ENCODE assay signal across 9 cellular contexts in the genomic region with DNA sequence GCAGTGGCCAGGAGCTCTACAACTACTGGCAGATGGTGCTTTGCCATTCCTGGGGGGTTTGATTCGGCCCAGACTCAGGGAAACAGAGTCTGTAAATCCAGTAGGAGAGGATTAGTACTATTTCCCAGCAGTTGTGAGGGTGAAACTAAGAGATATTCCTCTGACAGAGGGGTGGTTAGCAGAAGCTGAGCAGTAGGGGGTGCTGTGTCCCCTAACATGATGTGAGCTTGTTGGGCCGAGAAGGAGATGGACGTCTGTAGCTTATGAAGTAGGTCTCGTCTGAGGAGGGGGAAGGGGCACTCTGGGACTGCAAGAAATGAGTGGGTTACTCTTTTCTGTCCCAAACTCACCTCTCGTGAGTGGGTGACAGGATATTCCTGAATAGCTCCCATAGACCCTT.
A peak's percentile ranks its signal among the peaks of the same experiment; 100 is the strongest.
DNase-seq lines count a peak whose midpoint lies in the region; ATAC-seq and TF ChIP-seq lines count a peak whose summit lies in the region.
"Had no signal": no experiment of that assay in that cellular context is flagged by ENCODE, and none has a peak within 500 bp of the region (broad histone marks: within the 10 kb centered on the region; RNA-seq: fewer than 3 reads in every experiment).

No MANE protein-coding gene starts in this region.

- POLR2A ChIA-PET in Caco-2 (lab: Charles Lee) = no interaction called here

- BruUV-seq in Caco-2 (replicated peaks; lab: Mats Ljungman, UMichigan) = no TSS peak

- H3K9me3 Mint-ChIP-seq in Caco-2 (ENCODE audit: unreplicated experiment) = peaks cover 35% of the 10 kb centered on the region
- H3K9me3 Mint-ChIP-seq in activated naive CD4-positive, alpha-beta T cell treated with anti-CD3 and anti-CD28 coated beads, Interleukin-2, amount 10 ng/mL, durations not matched to agents 7 days and 5 days = peaks cover 34% of the 10 kb centered on the region

- CTCF ChIA-PET in Caco-2 (lab: Charles Lee) = interaction anchor here (0.5 to 4.4 kb wide), 7 partner anchors 12 to 365 kb away, joined by 3 to 32 read pairs (median 4); no protein-coding TSS in a partner anchor
- CTCF ChIA-PET in activated naive CD4-positive, alpha-beta T cell treated with anti-CD3 and anti-CD28 coated beads, Interleukin-2, amount 10 ng/mL, durations not matched to agents 7 days and 5 days (lab: Charles Lee) = no interaction called here

- H3K4me3 Mint-ChIP-seq in Caco-2 (ENCODE audit: unreplicated experiment) = no peak overlapping the region
- H3K4me3 Mint-ChIP-seq in activated naive CD4-positive, alpha-beta T cell treated with anti-CD3 and anti-CD28 coated beads, Interleukin-2, amount 10 ng/mL, durations not matched to agents 7 days and 5 days = no peak overlapping the region

- DNase-seq in Caco-2 (peak; percentile 83 to 84), NT2/D1 (ENCODE audit: low read depth, low spot score) (peak; percentile 48), germinal center (ENCODE audit: low spot score) (peak; percentile 7), superior temporal gyrus (ENCODE audit: extremely low spot score) (peak; percentile 28), cerebellum (ENCODE audit: low spot score) (no peak)
- no peak for DNase-seq in activated naive CD4-positive, alpha-beta T cell treated with anti-CD3 and anti-CD28 coated beads, Interleukin-2, amount 10 ng/mL, durations not matched to agents 7 days and 5 days

- H3K4me1 ChIP-seq in Caco-2 = peaks cover 25% of the 10 kb centered on the region
- no peaks in the 10 kb centered on the region for H3K4me1 ChIP-seq in NT2/D1 (ENCODE audit: insufficient read depth, insufficient read length)
- H3K4me1 ChIP-seq: heart left ventricle had no signal

- H3K27me3 Mint-ChIP-seq in Caco-2 (ENCODE audit: insufficient read depth, unreplicated experiment) = no peaks in the 10 kb centered on the region
- no peaks in the 10 kb centered on the region for H3K27me3 Mint-ChIP-seq in activated naive CD4-positive, alpha-beta T cell treated with anti-CD3 and anti-CD28 coated beads, Interleukin-2, amount 10 ng/mL, durations not matched to agents 7 days and 5 days

- H3K27me3 ChIP-seq in Caco-2 (replicated peaks; ENCODE audit: control insufficient read depth, insufficient read depth, low read length) = no peaks in the 10 kb centered on the region
- H3K27me3 ChIP-seq in NT2/D1 (ENCODE audit: insufficient read depth, insufficient read length) = no peaks in the 10 kb centered on the region
- H3K27me3 ChIP-seq: heart left ventricle had no signal

- H3K4me3 ChIP-seq in Caco-2 (ENCODE audit: low read depth, low read length) = no peak overlapping the region
- H3K4me3 ChIP-seq in NT2/D1 (ENCODE audit: insufficient read length, low read depth) = no peak overlapping the region
- H3K4me3 ChIP-seq: heart left ventricle had no signal

- H3K36me3 ChIP-seq in Caco-2 (ENCODE audit: control insufficient read depth, insufficient read depth, low read length) (no peaks in the 10 kb centered on the region), NT2/D1 (ENCODE audit: insufficient read depth, insufficient read length, low read length) (no peaks in the 10 kb centered on the region)
- H3K36me3 ChIP-seq: heart left ventricle had no signal

- H3K9ac ChIP-seq in NT2/D1 (ENCODE audit: insufficient read length, low read depth) = no peak overlapping the region

- ATAC-seq in GM19035 (IDR thresholded peaks at IDR 0.05; ENCODE audit: unreplicated experiment) = peak; percentile 98
- ATAC-seq in HG03066 (IDR thresholded peaks at IDR 0.05; ENCODE audit: low read depth, unreplicated experiment) = peak; percentile 88

- peak overlapping the region; percentile 53 for H3K27ac Mint-ChIP-seq in Caco-2 (ENCODE audit: unreplicated experiment)
- no peak overlapping the region for H3K27ac Mint-ChIP-seq in activated naive CD4-positive, alpha-beta T cell treated with anti-CD3 and anti-CD28 coated beads, Interleukin-2, amount 10 ng/mL, durations not matched to agents 7 days and 5 days

- TF ChIP-seq CTCF in Caco-2 (IDR thresholded peaks at IDR 0.05; ENCODE audit: insufficient read depth in 1 of 2, low read depth in 1 of 2, low read length in 1 of 2, severe bottlenecking in 1 of 2, unreplicated experiment in 1 of 2) = peak; percentile 71 to 78

- peaks cover 11% of the 10 kb centered on the region for H3K36me3 Mint-ChIP-seq in Caco-2 (ENCODE audit: insufficient read depth, unreplicated experiment)
- no peaks in the 10 kb centered on the region for H3K36me3 Mint-ChIP-seq in activated naive CD4-positive, alpha-beta T cell treated with anti-CD3 and anti-CD28 coated beads, Interleukin-2, amount 10 ng/mL, durations not matched to agents 7 days and 5 days

- peaks cover 25% of the 10 kb centered on the region for H3K4me1 Mint-ChIP-seq in Caco-2 (ENCODE audit: low read depth, unreplicated experiment)
- H3K4me1 Mint-ChIP-seq in activated naive CD4-positive, alpha-beta T cell treated with anti-CD3 and anti-CD28 coated beads, Interleukin-2, amount 10 ng/mL, durations not matched to agents 7 days and 5 days = no peaks in the 10 kb centered on the region

- intact Hi-C loops in Caco-2 (cut with micrococcal nuclease; ENCODE audit: unreplicated experiment) = loop anchor here (1.0 to 5.0 kb wide), 9 partner anchors 68 to 647 kb away; no protein-coding TSS in a partner anchor

- H3K9me3 ChIP-seq in Caco-2 = peaks cover 8% of the 10 kb centered on the region
- H3K9me3 ChIP-seq in NT2/D1 (ENCODE audit: insufficient read depth, low read length) = peaks cover 8% of the 10 kb centered on the region; the same call in 1 of the 2 replicates
- H3K9me3 ChIP-seq: heart left ventricle had no signal

Comparison
In these comparisons a context has a peak if more than half of its experiments do, and no peak if none do; other contexts are left out.
1. DNase-seq: peak in Caco-2 (2 of 2), NT2/D1 (single experiment), germinal center (single experiment) and superior temporal gyrus (single experiment); none in cerebellum (single experiment) and activated naive CD4-positive, alpha-beta T cell treated with anti-CD3 and anti-CD28 coated beads, Interleukin-2, amount 10 ng/mL, durations not matched to agents 7 days and 5 days (single experiment).